14 cellular contexts compared by ENCODE assay signal in genomic region chr12:82124711-82125110, GRCh38.
DNase-seq lines count a peak whose midpoint lies in the region; ATAC-seq and TF ChIP-seq lines count a peak whose summit lies in the region.
"Had no signal": no experiment of that assay in that cellular context is flagged by ENCODE, and none has a peak within 500 bp of the region (broad histone marks: within the 10 kb centered on the region; RNA-seq: fewer than 3 reads in every experiment).

No MANE protein-coding gene starts in this region.

- CTCF ChIA-PET in activated CD4-positive, alpha-beta memory T cell treated with anti-CD3 and anti-CD28 coated beads for 36 hours (lab: Charles Lee), result no interaction called here

- TF ChIP-seq CTCF in AG10803 (conservative IDR thresholded peaks at IDR 0.05; ENCODE audit: low read length) (no peak), WERI-Rb-1 (IDR thresholded peaks at IDR 0.05; ENCODE audit: low read depth, low read length) (no peak)

- H3K9me3 Mint-ChIP-seq in activated CD4-positive, alpha-beta memory T cell treated with anti-CD3 and anti-CD28 coated beads for 36 hours, result no peaks in the 10 kb centered on the region

- no peaks in the 10 kb centered on the region for H3K36me3 Mint-ChIP-seq in activated CD4-positive, alpha-beta memory T cell treated with anti-CD3 and anti-CD28 coated beads for 36 hours
- H3K36me3 Mint-ChIP-seq: naive thymus-derived CD4-positive, alpha-beta T cell had no signal

- H3K4me1 Mint-ChIP-seq in activated CD4-positive, alpha-beta memory T cell treated with anti-CD3 and anti-CD28 coated beads for 36 hours (ENCODE audit: low read depth), result no peaks in the 10 kb centered on the region
- H3K4me1 Mint-ChIP-seq: naive thymus-derived CD4-positive, alpha-beta T cell had no signal

- H3K4me3 Mint-ChIP-seq in activated CD4-positive, alpha-beta memory T cell treated with anti-CD3 and anti-CD28 coated beads for 36 hours, result no peak overlapping the region
- H3K4me3 Mint-ChIP-seq: naive thymus-derived CD4-positive, alpha-beta T cell had no signal

- H3K27me3 ChIP-seq in WERI-Rb-1 (ENCODE audit: insufficient read depth, low read depth, severe bottlenecking), result no peaks in the 10 kb centered on the region

- H3K36me3 ChIP-seq in WERI-Rb-1, result no peaks in the 10 kb centered on the region

- H3K27ac Mint-ChIP-seq in activated CD4-positive, alpha-beta memory T cell treated with anti-CD3 and anti-CD28 coated beads for 36 hours, result no peak overlapping the region
- H3K27ac Mint-ChIP-seq: naive thymus-derived CD4-positive, alpha-beta T cell had no signal

- intact Hi-C loops in activated CD4-positive, alpha-beta memory T cell treated with anti-CD3 and anti-CD28 coated beads for 36 hours (cut with micrococcal nuclease), result no loop called here

- POLR2A ChIA-PET in activated CD4-positive, alpha-beta memory T cell treated with anti-CD3 and anti-CD28 coated beads for 36 hours (lab: Charles Lee), result no interaction called here

- no peak overlapping the region for H3K4me3 ChIP-seq in AG10803 (ENCODE audit: low read length)
- H3K4me3 ChIP-seq in WERI-Rb-1 (ENCODE audit: low read depth, low read length), result no peak overlapping the region

- no peaks in the 10 kb centered on the region for H3K9me3 ChIP-seq in WERI-Rb-1 (ENCODE audit: severe bottlenecking)

- DNase-seq in AG10803 (ENCODE audit: low read depth), result peak; percentile 39
- DNase-seq in NCI-H226, result peak; percentile 39
- peak; percentile 50 for DNase-seq in dedifferentiated amniotic fluid mesenchymal stem cell (ENCODE audit: extremely low spot score)
- peak; percentile 13 for DNase-seq in kidney glomerular epithelial cell (lab: John Stamatoyannopoulos, UW)
- DNase-seq in occipital lobe (lab: John Stamatoyannopoulos, UW), result no peak
- DNase-seq in WERI-Rb-1, result no peak
- DNase-seq in activated CD4-positive, alpha-beta memory T cell treated with anti-CD3 and anti-CD28 coated beads for 36 hours, result no peak
- DNase-seq: activated naive CD4-positive, alpha-beta T cell; left ventricle myocardium superior; MM.1S; naive thymus-derived CD4-positive, alpha-beta T cell; NCI-H2029 treated with DMSO at 0.1 percent for 48 hours; NCI-H69 had no signal

- no peak overlapping the region for H3K27ac ChIP-seq in WERI-Rb-1

- H3K27me3 Mint-ChIP-seq in activated CD4-positive, alpha-beta memory T cell treated with anti-CD3 and anti-CD28 coated beads for 36 hours, result no peaks in the 10 kb centered on the region

- no peak for ATAC-seq in GM21423 (IDR thresholded peaks at IDR 0.05; ENCODE audit: unreplicated experiment)
- ATAC-seq: left ventricle myocardium superior; naive thymus-derived CD4-positive, alpha-beta T cell had no signal

Comparison
In these comparisons a context has a peak if more than half of its experiments do, and no peak if none do; other contexts are left out.
1. DNase-seq: peak in AG10803 (single experiment), NCI-H226 (single experiment), dedifferentiated amniotic fluid mesenchymal stem cell (single experiment) and kidney glomerular epithelial cell (single experiment); none in occipital lobe (single experiment), WERI-Rb-1 (single experiment) and activated CD4-positive, alpha-beta memory T cell treated with anti-CD3 and anti-CD28 coated beads for 36 hours (single experiment).